Comparison of ENCODE assay signal across 5 cellular contexts in genomic region chr3:132641427-132641826, GRCh38. TPM values are rescaled to one million over a fixed set of nuclear protein-coding genes. Genes with fewer than 3 reads are reported as not detected.
"Had no signal": no experiment of that assay in that cellular context is flagged by ENCODE, and none has a peak within 500 bp of the region (broad histone marks: within the 10 kb centered on the region; RNA-seq: fewer than 3 reads in every experiment).

No MANE protein-coding gene starts in this region.

RNA-seq across cellular contexts. Expression of gene ACKR4, which starts 44.4 kb away (rescaled TPM):
- total RNA-seq: GM23338, H1, H9, K562 had no signal
- polyA plus RNA-seq: H1, IMR-90 had no signal
